In the genomic region with DNA sequence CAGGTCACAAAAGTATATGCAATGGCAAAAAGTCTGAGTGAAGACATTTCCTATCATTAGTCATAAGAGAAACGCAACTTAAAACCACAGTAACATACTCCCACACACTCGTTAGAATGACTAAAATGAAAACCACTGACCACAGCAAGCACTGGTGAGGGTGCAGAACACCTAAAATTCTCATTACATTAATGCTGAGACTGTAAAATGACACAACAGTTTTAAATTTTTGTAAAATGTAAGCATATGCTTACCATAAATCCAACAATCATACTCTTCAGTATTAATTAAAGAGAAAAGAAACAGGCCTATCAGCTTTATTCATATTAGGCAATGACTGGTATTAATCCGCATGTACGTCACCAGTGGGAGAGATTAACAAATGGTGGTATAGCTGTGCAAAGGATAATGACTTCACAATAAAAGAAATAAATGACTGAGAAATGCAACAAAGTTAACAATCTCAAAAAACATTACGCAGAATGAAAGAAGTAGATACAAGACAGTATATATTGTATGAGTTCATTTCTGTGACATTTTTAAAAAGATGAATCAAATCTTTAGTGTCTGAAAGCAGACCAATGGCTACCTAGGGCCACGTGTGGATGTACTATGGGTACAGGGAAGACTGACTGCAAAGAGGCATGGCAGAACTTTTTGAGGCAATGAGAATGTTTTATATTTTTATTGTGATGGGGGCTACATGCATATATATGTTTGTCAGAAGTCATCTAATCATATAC, we compare ENCODE assay signal across 8 cellular contexts.
DNase-seq lines count a peak whose midpoint lies in the region; ATAC-seq lines count a peak whose summit lies in the region.

No MANE protein-coding gene starts in this region.

- peak overlapping the region; percentile 76 for H3K4me3 Mint-ChIP-seq in T-helper 2 cell treated with Interferon-gamma antibody and Interleukin-4, amounts not matched to agents 5 μg/mL and 100 μg/mL, for 36 hours

- ATAC-seq in GM19328 (IDR thresholded peaks at IDR 0.05; ENCODE audit: unreplicated experiment) = peak; percentile 86
- peak; percentile 99 for ATAC-seq in HG03175 (IDR thresholded peaks at IDR 0.05; ENCODE audit: unreplicated experiment)

- DNase-seq in CD1c-positive myeloid dendritic cell (ENCODE audit: extremely low spot score) = peak; percentile 88
- DNase-seq in T-helper 2 cell treated with Interferon-gamma antibody and Interleukin-4, amounts not matched to agents 5 μg/mL and 100 μg/mL, for 36 hours (ENCODE audit: low spot score) = peak; percentile 61
- peak; percentile 98 for DNase-seq in iris pigment epithelial cell (ENCODE audit: low read depth)
- no peak for DNase-seq in germinal center (ENCODE audit: low spot score)
- DNase-seq in NCI-H146 treated with DMSO at 0.1 percent for 48 hours (lab: John Stamatoyannopoulos, UW; ENCODE audit: unreplicated experiment) = no peak
- no peak for DNase-seq in effector CD4-positive, alpha-beta T cell

- peaks cover 41% of the 10 kb centered on the region for H3K4me1 Mint-ChIP-seq in T-helper 2 cell treated with Interferon-gamma antibody and Interleukin-4, amounts not matched to agents 5 μg/mL and 100 μg/mL, for 36 hours (ENCODE audit: low read depth)

- H3K27me3 Mint-ChIP-seq in T-helper 2 cell treated with Interferon-gamma antibody and Interleukin-4, amounts not matched to agents 5 μg/mL and 100 μg/mL, for 36 hours (ENCODE audit: low read depth) = no peaks in the 10 kb centered on the region

- peak overlapping the region; percentile 93 for H3K27ac Mint-ChIP-seq in T-helper 2 cell treated with Interferon-gamma antibody and Interleukin-4, amounts not matched to agents 5 μg/mL and 100 μg/mL, for 36 hours

- H3K36me3 Mint-ChIP-seq in T-helper 2 cell treated with Interferon-gamma antibody and Interleukin-4, amounts not matched to agents 5 μg/mL and 100 μg/mL, for 36 hours (ENCODE audit: low read depth) = peaks cover 35% of the 10 kb centered on the region

- peaks cover 15% of the 10 kb centered on the region for H3K9me3 Mint-ChIP-seq in T-helper 2 cell treated with Interferon-gamma antibody and Interleukin-4, amounts not matched to agents 5 μg/mL and 100 μg/mL, for 36 hours

Comparison
In these comparisons a context has a peak if more than half of its experiments do, and no peak if none do; other contexts are left out.
1. DNase-seq: peak in CD1c-positive myeloid dendritic cell (single experiment), T-helper 2 cell treated with Interferon-gamma antibody and Interleukin-4, amounts not matched to agents 5 μg/mL and 100 μg/mL, for 36 hours (single experiment) and iris pigment epithelial cell (single experiment); none in germinal center (single experiment), NCI-H146 treated with DMSO at 0.1 percent for 48 hours (single experiment) and effector CD4-positive, alpha-beta T cell (single experiment).